Comparison of ENCODE assay signal across 17 cellular contexts in the genomic region with DNA sequence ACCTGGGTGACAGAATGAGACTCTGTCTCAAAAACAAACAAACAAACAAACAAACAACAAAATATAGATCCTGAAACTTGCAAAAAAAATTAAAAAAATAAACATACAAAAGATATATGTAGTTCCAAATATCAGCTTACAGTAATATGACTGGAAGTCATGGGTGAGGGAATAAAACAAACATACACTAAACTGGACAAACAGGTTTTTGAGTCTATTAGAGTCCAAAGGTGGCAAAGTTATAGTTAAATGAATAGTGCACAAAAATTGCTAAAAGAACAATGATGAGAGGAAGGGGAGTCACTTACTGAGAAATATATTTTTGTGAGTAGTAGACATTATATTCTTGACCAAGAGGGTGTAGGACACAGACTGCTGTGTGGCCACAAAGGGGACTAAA. TPM values are rescaled to one million over a fixed set of nuclear protein-coding genes. Genes with fewer than 3 reads are reported as not detected.
DNase-seq lines count a peak whose midpoint lies in the region; ATAC-seq and TF ChIP-seq lines count a peak whose summit lies in the region.
"Had no signal": no experiment of that assay in that cellular context is flagged by ENCODE, and none has a peak within 500 bp of the region (broad histone marks: within the 10 kb centered on the region; RNA-seq: fewer than 3 reads in every experiment).

No MANE protein-coding gene starts in this region.

- no peaks in the 10 kb centered on the region for H3K79me2 ChIP-seq in HCT116 (ENCODE audit: insufficient read depth, low read length)
- H3K79me2 ChIP-seq in GM23338 (replicated peaks; ENCODE audit: insufficient read depth) = no peaks in the 10 kb centered on the region

- H3K9me2 ChIP-seq in HCT116 (ENCODE audit: insufficient read depth) = no peaks in the 10 kb centered on the region
- no peaks in the 10 kb centered on the region for H3K9me2 ChIP-seq in GM23338 (ENCODE audit: insufficient read depth)

- DNase-seq in HCT116 (ENCODE audit: low read depth, low spot score) = no peak
- DNase-seq in NCI-H526 treated with DMSO at 0.1 percent for 48 hours (lab: John Stamatoyannopoulos, UW) = peak; percentile 86
- DNase-seq in foreskin keratinocyte = peak in 1 of 2 donors; percentile 29
- DNase-seq in stomach = no peak
- DNase-seq in activated T-cell treated with anti-CD3 and anti-CD28 coated beads, Interleukin-2, amount 50 U/mL, for 48 hours = no peak
- DNase-seq in GM23338 (ENCODE audit: low spot score) = no peak
- DNase-seq in glomerular visceral epithelial cell (ENCODE audit: extremely low spot score) = no peak
- DNase-seq: activated effector memory CD4-positive, alpha-beta T cell treated with Interleukin-2 at 50 U/mL for 16 hours; immature natural killer cell; MG63; NCI-H2081; right lobe of liver; SHP77 treated with DMSO at 0.1 percent for 48 hours; stimulated activated CD4-positive, alpha-beta T cell treated with anti-CD3 and anti-CD28 coated beads, Interleukin-1b, Interleukin-23, amount 100 ng/mL, for 48 hours had no signal

- H3K27ac ChIP-seq in HCT116 (ENCODE audit: low read depth, low read length) = peak overlapping the region; percentile 23; the same call in 1 of the 2 replicates
- no peak overlapping the region for H3K27ac ChIP-seq in foreskin keratinocyte
- peak overlapping the region; percentile 76 to 85 (median 82) for H3K27ac ChIP-seq in stomach
- H3K27ac ChIP-seq in GM23338 (ENCODE audit: low read depth) = no peak overlapping the region
- H3K27ac ChIP-seq: neutrophil, right lobe of liver had no signal

- CTCF ChIA-PET in HCT116 (lab: Charles Lee) = no interaction called here

- intact Hi-C loops in HCT116 (cut with micrococcal nuclease) = loop anchor here (1.0 kb wide), 1 partner anchor 48 kb away; no protein-coding TSS in a partner anchor
- intact Hi-C loops in stomach (cut with DNase I; ENCODE audit: low total_unique reads) = no loop called here

- H3K4me1 ChIP-seq in HCT116 (ENCODE audit: control insufficient read depth in 1 of 2, insufficient read depth in 2 of 2, low read length in 2 of 2) (peaks cover 26 to 28% of the 10 kb centered on the region in 2 experiments), foreskin keratinocyte (peaks cover 10% of the 10 kb centered on the region), stomach (peaks cover 8 to 49% (median 17%) of the 10 kb centered on the region in 4 donors), GM23338 (ENCODE audit: insufficient read depth) (peaks cover 4% of the 10 kb centered on the region)

- H3K4me3 ChIP-seq in HCT116 (replicated peaks in 1 of 2; ENCODE audit: low read depth in 1 of 2, low read length in 2 of 2) (peak overlapping the region in 1 of 2 experiments; percentile 18; a peak in 1 of 4 replicates), stomach (peak overlapping the region in 1 of 4 donors; percentile 7), GM23338 (no peak overlapping the region)
- H3K4me3 ChIP-seq: MG63, right lobe of liver had no signal

- H3K36me3 Mint-ChIP-seq in GM23338 (ENCODE audit: low read depth) = peaks cover 23% of the 10 kb centered on the region

- BruUV-seq in HCT116 (replicated peaks; lab: Mats Ljungman, UMichigan) = no TSS peak

- H3K9me3 Mint-ChIP-seq in GM23338 = no peaks in the 10 kb centered on the region
- H3K9me3 Mint-ChIP-seq: immature natural killer cell had no signal

- H3K9ac ChIP-seq in HCT116 (ENCODE audit: low read length) = no peak overlapping the region

- H3F3A ChIP-seq in GM23338 (replicated peaks; ENCODE audit: low read depth) = no peaks in the 10 kb centered on the region

- H3K4me1 Mint-ChIP-seq in GM23338 = peaks cover 13% of the 10 kb centered on the region
- H3K4me1 Mint-ChIP-seq: B cell had no signal

- peaks cover 0 to 7% of the 10 kb centered on the region in 2 experiments; a peak in 1 of 4 replicates for H3K36me3 ChIP-seq in HCT116 (ENCODE audit: control insufficient read depth in 1 of 2, insufficient read depth in 2 of 2, low read length in 2 of 2)
- peaks cover 0 to 26% (median 18%) of the 10 kb centered on the region in 4 donors for H3K36me3 ChIP-seq in stomach
- H3K36me3 ChIP-seq in GM23338 (ENCODE audit: insufficient read depth) = no peaks in the 10 kb centered on the region
- H3K36me3 ChIP-seq: MG63 had no signal

- TF ChIP-seq RAD21 in HCT116 (IDR thresholded peaks at IDR 0.05; ENCODE audit: low read depth) = no peak

- H3K27me3 ChIP-seq in HCT116 (ENCODE audit: insufficient read depth, low read length) = no peaks in the 10 kb centered on the region
- no peaks in the 10 kb centered on the region for H3K27me3 ChIP-seq in foreskin keratinocyte
- no peaks in the 10 kb centered on the region for H3K27me3 ChIP-seq in stomach
- H3K27me3 ChIP-seq in GM23338 (ENCODE audit: insufficient read depth) = no peaks in the 10 kb centered on the region
- H3K27me3 ChIP-seq: MG63, neutrophil, right lobe of liver had no signal

- no peak overlapping the region for H3K27ac Mint-ChIP-seq in GM23338
- H3K27ac Mint-ChIP-seq: B cell had no signal

- ATAC-seq in HCT116 = peak; percentile 50; the same call in 1 of the 2 replicates
- peak; percentile 17 for ATAC-seq in foreskin keratinocyte
- no peak for ATAC-seq in GM23338
- ATAC-seq: activated CD4-positive, CD25-positive, alpha-beta regulatory T cell treated with anti-CD3 and anti-CD28 coated beads, Interleukin-2, amount 50 U/mL, for 24 hours had no signal

- no peak for TF ChIP-seq EP300 in stomach (IDR thresholded peaks at IDR 0.05)

- no peaks in the 10 kb centered on the region for H3K27me3 Mint-ChIP-seq in GM23338 (ENCODE audit: insufficient read depth, low read depth, poor library complexity)
- H3K27me3 Mint-ChIP-seq: B cell had no signal

- no peak overlapping the region for H3K4me3 Mint-ChIP-seq in GM23338
- H3K4me3 Mint-ChIP-seq: B cell, immature natural killer cell had no signal

- H4K20me1 ChIP-seq in HCT116 (ENCODE audit: insufficient read depth) (no peaks in the 10 kb centered on the region), GM23338 (replicated peaks; ENCODE audit: insufficient read depth) (no peaks in the 10 kb centered on the region)

- H2AFZ ChIP-seq in HCT116 (ENCODE audit: low read depth, low read length, poor library complexity, severe bottlenecking) = no peak overlapping the region
- no peak overlapping the region for H2AFZ ChIP-seq in GM23338

- no peaks in the 10 kb centered on the region for H3K9me3 ChIP-seq in HCT116 (ENCODE audit: control insufficient read depth in 1 of 2, insufficient read depth in 1 of 2, low read depth in 1 of 2, low read length in 2 of 2)
- no peaks in the 10 kb centered on the region for H3K9me3 ChIP-seq in stomach
- H3K9me3 ChIP-seq: MG63, neutrophil, right lobe of liver had no signal

- peak overlapping the region; percentile 70 for H3K4me2 ChIP-seq in HCT116 (ENCODE audit: low read length)
- H3K4me2 ChIP-seq in GM23338 = no peak overlapping the region

- no peak for TF ChIP-seq POLR2A in HCT116 (IDR thresholded peaks at IDR 0.05; ENCODE audit: borderline replicate concordance, extremely low read depth, insufficient read depth, insufficient read length)
- no peak for TF ChIP-seq POLR2A in stomach (IDR thresholded peaks at IDR 0.05)

- POLR2A ChIA-PET in HCT116 (lab: Charles Lee) = no interaction called here

- no peak for TF ChIP-seq CTCF in HCT116 (IDR thresholded peaks at IDR 0.05 in 2 of 3, conservative IDR thresholded peaks at IDR 0.05 in 1 of 3; ENCODE audit: borderline replicate concordance in 1 of 3, insufficient read depth in 1 of 3, low read depth in 2 of 3, low read length in 2 of 3)
- no peak for TF ChIP-seq CTCF in foreskin keratinocyte (conservative IDR thresholded peaks at IDR 0.05)
- TF ChIP-seq CTCF in stomach (IDR thresholded peaks at IDR 0.05) = no peak
- TF ChIP-seq CTCF in GM23338 (conservative IDR thresholded peaks at IDR 0.05; ENCODE audit: low read depth in 2 of 2) = no peak

- RAD21 ChIA-PET in HCT116 (lab: Charles Lee; ENCODE audit: low non-redundant PET in 1 of 2, low total read pairs in 2 of 2, uncharacterized antibody in 2 of 2, unreplicated experiment in 2 of 2) = no interaction called here

TF ChIP-seq in HCT116, 20 proteins besides CTCF, POLR2A, EP300 and RAD21:
- TF ChIP-seq SP1 (IDR thresholded peaks at IDR 0.05; ENCODE audit: low read depth) (peak; percentile 52; the same call in 1 of the 2 replicates), POLR2AphosphoS5 (IDR thresholded peaks at IDR 0.05; ENCODE audit: low read depth, low read length) (no peak)

TF ChIP-seq in GM23338, 12 proteins besides CTCF, POLR2A, EP300 and RAD21 (continues in another document):
- no peak for TF ChIP-seq ETS1 (IDR thresholded peaks at IDR 0.05)
- TF ChIP-seq POLR2AphosphoS5 (IDR thresholded peaks at IDR 0.05; ENCODE audit: low read depth) = no peak
- TF ChIP-seq EZH2phosphoT487 (IDR thresholded peaks at IDR 0.05; ENCODE audit: unreplicated experiment) = no peak
- no peak for TF ChIP-seq NANOG (IDR thresholded peaks at IDR 0.05; ENCODE audit: borderline replicate concordance)

RNA-seq across cellular contexts. Expression of gene RSBN1L, which starts 16.7 kb away (rescaled TPM):
- total RNA-seq in HCT116 (2021; ENCODE audit: unreplicated experiment) (15.5 TPM), foreskin keratinocyte (16.6 and 19.5 TPM in 2 replicates), stomach (10 to 100 TPM; 11.0 to 68.3 (median 11.6) TPM)
- 5.6 and 7.8 TPM in 2 replicates for polyA plus RNA-seq in HCT116 (2012)
- polyA plus RNA-seq in foreskin keratinocyte (4.6 and 5.3 TPM in 2 replicates), stomach (10 to 100 TPM in 1 of 3 donors, 1 to 10 TPM in 2; 4.2 to 15.4 (median 6.3) TPM), GM23338 (2016; fragmentation: Nextera tagmentation; extraction: Ambion mirVana) (7.7 and 9.7 TPM in 2 replicates)
- total RNA-seq in GM23338 (2014; rRNA removed; shearing (Covaris generic)) = 19.7 and 20.0 TPM in 2 replicates

Comparison
In these comparisons a context has a peak if more than half of its experiments do, and no peak if none do; other contexts are left out.
1. H3K27ac ChIP-seq: peak in HCT116 (single experiment) and stomach (5 of 5); none in foreskin keratinocyte (single experiment) and GM23338 (single experiment).